ENCODE assay signal across 11 cellular contexts in the genomic region with DNA sequence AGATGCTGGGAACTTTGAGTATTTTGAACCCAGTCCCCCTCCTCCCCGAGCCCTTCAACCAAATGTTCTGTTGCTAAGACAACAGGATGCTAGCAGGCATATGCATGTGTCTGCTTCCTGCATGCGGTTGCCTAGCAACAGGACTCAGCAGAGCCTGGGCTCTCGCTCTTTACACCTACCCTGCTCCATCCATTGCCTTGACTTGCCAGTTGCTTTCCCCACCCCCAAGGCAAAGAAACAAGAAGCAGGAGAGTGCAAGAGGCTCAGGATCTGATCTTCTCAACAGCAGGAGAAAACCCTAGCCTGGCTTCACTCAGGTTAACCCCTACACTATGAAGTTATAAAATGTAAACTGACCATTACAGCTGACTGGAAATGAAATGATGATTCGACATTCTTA.
DNase-seq lines count a peak whose midpoint lies in the region; ATAC-seq and TF ChIP-seq lines count a peak whose summit lies in the region.
"Had no signal": no experiment of that assay in that cellular context is flagged by ENCODE, and none has a peak within 500 bp of the region (broad histone marks: within the 10 kb centered on the region; RNA-seq: fewer than 3 reads in every experiment).

No MANE protein-coding gene starts in this region.

- H3K27me3 Mint-ChIP-seq in MCF 10A (ENCODE audit: insufficient read depth, unreplicated experiment): no peaks in the 10 kb centered on the region
- H3K27me3 Mint-ChIP-seq in activated CD8-positive, alpha-beta T cell treated with anti-CD3 and anti-CD28 coated beads for 36 hours: peaks cover 4% of the 10 kb centered on the region

- BruUV-seq in MCF 10A (replicated peaks; lab: Mats Ljungman, UMichigan): no TSS peak
- BruUV-seq in mammary epithelial cell (replicated peaks; lab: Mats Ljungman, UMichigan): no TSS peak

- no peak overlapping the region for H3K9ac ChIP-seq in mammary epithelial cell (ENCODE audit: insufficient read depth, low read length)

- no peak for TF ChIP-seq POLR2A in sigmoid colon (IDR thresholded peaks at IDR 0.05)

- in situ Hi-C loops in mammary epithelial cell (cut with MboI; ENCODE audit: low sequenced_read_pairs in 2 of 2): no loop called here

- dilution Hi-C loops in mammary epithelial cell (cut with HindIII; ENCODE audit: low sequenced_read_pairs): no loop called here

- H3K4me3 Mint-ChIP-seq in MCF 10A (ENCODE audit: unreplicated experiment): no peak overlapping the region
- no peak overlapping the region for H3K4me3 Mint-ChIP-seq in activated CD8-positive, alpha-beta T cell treated with anti-CD3 and anti-CD28 coated beads for 36 hours

- H3K27ac Mint-ChIP-seq in MCF 10A (ENCODE audit: low read depth, unreplicated experiment): peak overlapping the region; percentile 4
- H3K27ac Mint-ChIP-seq in activated CD8-positive, alpha-beta T cell treated with anti-CD3 and anti-CD28 coated beads for 36 hours: no peak overlapping the region

- H3K9me3 ChIP-seq in mammary epithelial cell (replicated peaks; ENCODE audit: insufficient read depth, low read length) (no peaks in the 10 kb centered on the region), sigmoid colon (no peaks in the 10 kb centered on the region)

- no peak overlapping the region for H2AFZ ChIP-seq in mammary epithelial cell (ENCODE audit: low read depth, low read length)

- no peaks in the 10 kb centered on the region for H3K36me3 ChIP-seq in mammary epithelial cell (ENCODE audit: insufficient read depth, low read length)
- no peaks in the 10 kb centered on the region for H3K36me3 ChIP-seq in sigmoid colon
- H3K36me3 ChIP-seq: cardiac muscle cell had no signal

- no peaks in the 10 kb centered on the region for H4K20me1 ChIP-seq in mammary epithelial cell (ENCODE audit: insufficient read depth, low read length)

- CTCF ChIA-PET in MCF 10A (lab: Yijun Ruan, JAX): interaction anchor here (0.6 to 2.0 kb wide), 3 partner anchors 12 to 1582 kb away, joined by 3 to 5 read pairs (median 5); no protein-coding TSS in a partner anchor
- CTCF ChIA-PET in mammary epithelial cell (lab: Charles Lee; ENCODE audit: low non-redundant PET): no interaction called here
- CTCF ChIA-PET in activated CD8-positive, alpha-beta T cell treated with anti-CD3 and anti-CD28 coated beads for 36 hours (lab: Charles Lee): no interaction called here

- ATAC-seq in HG03469 (IDR thresholded peaks at IDR 0.05; ENCODE audit: unreplicated experiment) (peak; percentile 87), GM18870 (IDR thresholded peaks at IDR 0.05; ENCODE audit: unreplicated experiment) (no peak)
- no peak for ATAC-seq in activated CD8-positive, alpha-beta T cell treated with anti-CD3 and anti-CD28 coated beads for 36 hours
- ATAC-seq: HCT116, left cardiac atrium had no signal

- no peaks in the 10 kb centered on the region for H3K79me2 ChIP-seq in mammary epithelial cell (ENCODE audit: insufficient read depth, low read length)

- H3K4me3 ChIP-seq in mammary epithelial cell (replicated peaks in 1 of 3; ENCODE audit: insufficient read depth in 1 of 3, low read depth in 2 of 3, low read length in 3 of 3) (no peak overlapping the region), sigmoid colon (no peak overlapping the region)
- H3K4me3 ChIP-seq: cardiac muscle cell had no signal

- TF ChIP-seq CTCF in MCF 10A (IDR thresholded peaks at IDR 0.05; ENCODE audit: unreplicated experiment) (no peak), mammary epithelial cell (conservative IDR thresholded peaks at IDR 0.05 in 1 of 2, IDR thresholded peaks at IDR 0.05 in 1 of 2; ENCODE audit: extremely low read depth in 1 of 2, insufficient read depth in 1 of 2, low read depth in 1 of 2, low read length in 2 of 2) (no peak), sigmoid colon (IDR thresholded peaks at IDR 0.05) (no peak)
- no peak for TF ChIP-seq CTCF in activated CD8-positive, alpha-beta T cell treated with anti-CD3 and anti-CD28 coated beads for 36 hours (IDR thresholded peaks at IDR 0.05)

- H3K36me3 Mint-ChIP-seq in MCF 10A (ENCODE audit: insufficient read depth, unreplicated experiment): no peaks in the 10 kb centered on the region
- H3K36me3 Mint-ChIP-seq in activated CD8-positive, alpha-beta T cell treated with anti-CD3 and anti-CD28 coated beads for 36 hours (ENCODE audit: low read depth): no peaks in the 10 kb centered on the region

- H3K9me3 Mint-ChIP-seq in MCF 10A (ENCODE audit: unreplicated experiment): no peaks in the 10 kb centered on the region
- no peaks in the 10 kb centered on the region for H3K9me3 Mint-ChIP-seq in activated CD8-positive, alpha-beta T cell treated with anti-CD3 and anti-CD28 coated beads for 36 hours

- POLR2A ChIA-PET in MCF 10A (lab: Yijun Ruan, JAX): no interaction called here
- POLR2A ChIA-PET in activated CD8-positive, alpha-beta T cell treated with anti-CD3 and anti-CD28 coated beads for 36 hours (lab: Charles Lee): no interaction called here

- H3K4me1 Mint-ChIP-seq in MCF 10A (ENCODE audit: insufficient read depth, unreplicated experiment): peaks cover 6% of the 10 kb centered on the region
- H3K4me1 Mint-ChIP-seq in activated CD8-positive, alpha-beta T cell treated with anti-CD3 and anti-CD28 coated beads for 36 hours (ENCODE audit: low read depth): no peaks in the 10 kb centered on the region

- TF ChIP-seq EP300 in sigmoid colon (IDR thresholded peaks at IDR 0.05): no peak

- DNase-seq in MCF 10A (ENCODE audit: unreplicated experiment): no peak
- DNase-seq in mammary epithelial cell: no peak
- peak; percentile 2 for DNase-seq in activated CD8-positive, alpha-beta T cell treated with anti-CD3 and anti-CD28 coated beads for 36 hours
- no peak for DNase-seq in 8988T
- no peak for DNase-seq in HCEC 1CT
- DNase-seq in sigmoid colon: no peak
- DNase-seq: left cardiac atrium had no signal

- no peak overlapping the region for H3K4me2 ChIP-seq in mammary epithelial cell (ENCODE audit: insufficient read depth, low read depth, low read length)

- WGBS in mammary epithelial cell (ENCODE audit: low coverage, missing lambda C conversion rate): 5% methylated on average over 4 of the region's 4 CpGs
- 28 to 31% methylated on average over 4 of the region's 4 CpGs for WGBS in sigmoid colon, 2 donors

- H3K27ac ChIP-seq in mammary epithelial cell (ENCODE audit: insufficient read depth, low read depth, low read length): no peak overlapping the region
- H3K27ac ChIP-seq in sigmoid colon: no peak overlapping the region
- H3K27ac ChIP-seq: cardiac muscle cell had no signal

- H3K4me1 ChIP-seq in mammary epithelial cell (ENCODE audit: insufficient read depth, low read length) (no peaks in the 10 kb centered on the region), sigmoid colon (no peaks in the 10 kb centered on the region)

- H3K27me3 ChIP-seq in mammary epithelial cell (ENCODE audit: insufficient read depth, low read length): peaks cover 5% of the 10 kb centered on the region
- no peaks in the 10 kb centered on the region for H3K27me3 ChIP-seq in sigmoid colon
- H3K27me3 ChIP-seq: cardiac muscle cell had no signal

- intact Hi-C loops in MCF 10A (cut with micrococcal nuclease) (no loop called here), mammary epithelial cell (cut with micrococcal nuclease) (no loop called here), sigmoid colon (cut with DNase I) (no loop called here)
- intact Hi-C loops in activated CD8-positive, alpha-beta T cell treated with anti-CD3 and anti-CD28 coated beads for 36 hours (cut with micrococcal nuclease): no loop called here
